Comparison of ENCODE assay signal across 9 cellular contexts in genomic region chr1:160767417-160768294, GRCh38. TPM values are rescaled to one million over a fixed set of nuclear protein-coding genes. Genes with fewer than 3 reads are reported as not detected.
DNase-seq lines count a peak whose midpoint lies in the region; ATAC-seq, FAIRE-seq and TF ChIP-seq lines count a peak whose summit lies in the region.
"Had no signal": no experiment of that assay in that cellular context is flagged by ENCODE, and none has a peak within 500 bp of the region (broad histone marks: within the 10 kb centered on the region; RNA-seq: fewer than 3 reads in every experiment).

No MANE protein-coding gene starts in this region.

- peak overlapping the region; percentile 100 for H3K4me2 ChIP-seq in OCI-LY1 (ENCODE audit: low read length)

- H3K27ac ChIP-seq in OCI-LY1 (ENCODE audit: low read depth, low read length, poor library complexity, severe bottlenecking): peak overlapping the region; percentile 71
- H3K27ac ChIP-seq in coronary artery: no peak overlapping the region

- H3K27me3 ChIP-seq in OCI-LY1 (ENCODE audit: insufficient read depth, low read length): no peaks in the 10 kb centered on the region

- H3K4me3 ChIP-seq in GM12875 (ENCODE audit: low read depth, low read length) (peak overlapping the region; percentile 44), OCI-LY1 (ENCODE audit: low read depth, low read length, poor library complexity, severe bottlenecking) (peak overlapping the region; percentile 68), coronary artery (peak overlapping the region; percentile 45)

- peak; percentile 53 for ATAC-seq in GM21825 (IDR thresholded peaks at IDR 0.05; ENCODE audit: unreplicated experiment)

- no peaks in the 10 kb centered on the region for H3K9me2 ChIP-seq in OCI-LY1 (ENCODE audit: low read depth, low read length)

- H3K9me3 ChIP-seq in OCI-LY1 (ENCODE audit: low read length): no peaks in the 10 kb centered on the region

- no peak for FAIRE-seq in GM19239 (lab: Jason Lieb, UNC)

- H3K36me3 ChIP-seq in OCI-LY1 (ENCODE audit: insufficient read depth, low read length): no peaks in the 10 kb centered on the region

- peaks cover 13% of the 10 kb centered on the region for H3K4me1 ChIP-seq in OCI-LY1 (ENCODE audit: insufficient read depth, low read length, severe bottlenecking)

- H3K79me2 ChIP-seq in OCI-LY1 (ENCODE audit: insufficient read depth, low read length): no peaks in the 10 kb centered on the region

- peak overlapping the region; percentile 95 for H3K9ac ChIP-seq in OCI-LY1 (ENCODE audit: low read length)

- peak overlapping the region; percentile 100 for H2AFZ ChIP-seq in OCI-LY1 (ENCODE audit: low read length)

- no peaks in the 10 kb centered on the region for H4K20me1 ChIP-seq in OCI-LY1 (ENCODE audit: insufficient read depth, low read length)

- no peak for DNase-seq in coronary artery (ENCODE audit: low spot score)
- DNase-seq in amniotic stem cell (lab: John Stamatoyannopoulos, UW): no peak
- DNase-seq in dermis blood vessel endothelial cell: no peak
- DNase-seq in GM19239 (ENCODE audit: insufficient read length, low spot score): no peak
- DNase-seq in cerebellum (ENCODE audit: low spot score): no peak

- TF ChIP-seq CTCF in GM12875 (IDR thresholded peaks at IDR 0.05; ENCODE audit: borderline replicate concordance, insufficient read depth, low read depth, low read length) (no peak), OCI-LY1 (IDR thresholded peaks at IDR 0.05; ENCODE audit: low read length) (no peak), coronary artery (IDR thresholded peaks at IDR 0.05) (no peak)

- no peaks in the 10 kb centered on the region for H3F3A ChIP-seq in OCI-LY1 (ENCODE audit: insufficient read depth, low read length)

RNA-seq across cellular contexts. Expression of gene LY9, which starts 28.3 kb away (rescaled TPM):
- total RNA-seq in dermis blood vessel endothelial cell: not detected in 2 replicates
- total RNA-seq in cerebellum: not detected
- total RNA-seq: fibroblast of lung had no signal

RNA-seq across cellular contexts. Expression of gene SLAMF7, which starts 28.6 kb away (rescaled TPM):
- total RNA-seq in dermis blood vessel endothelial cell: not detected in 2 replicates
- not detected for total RNA-seq in cerebellum
- total RNA-seq: fibroblast of lung had no signal

RNA-seq across cellular contexts. Expression of gene CD48, which starts 56.0 kb away (rescaled TPM):
- total RNA-seq in dermis blood vessel endothelial cell: not detected in 2 replicates
- 0.45 TPM for total RNA-seq in cerebellum
- total RNA-seq: fibroblast of lung had no signal
